In genomic region chr12:138171-138897, GRCh38 we compare ENCODE assay signal across 18 cellular contexts.
DNase-seq lines count a peak whose midpoint lies in the region; ATAC-seq and TF ChIP-seq lines count a peak whose summit lies in the region.
"Had no signal": no experiment of that assay in that cellular context is flagged by ENCODE, and none has a peak within 500 bp of the region (broad histone marks: within the 10 kb centered on the region; RNA-seq: fewer than 3 reads in every experiment).

No MANE protein-coding gene starts in this region.

- BruUV-seq in mammary epithelial cell (replicated peaks; lab: Mats Ljungman, UMichigan) = no TSS peak
- no TSS peak for BruUV-seq in Caco-2 (replicated peaks; lab: Mats Ljungman, UMichigan)

- H3K9me3 Mint-ChIP-seq in Caco-2 (ENCODE audit: unreplicated experiment) = no peaks in the 10 kb centered on the region

- no peak overlapping the region for H3K4me3 Mint-ChIP-seq in Caco-2 (ENCODE audit: unreplicated experiment)

- H3K9me3 ChIP-seq in heart right ventricle = no peaks in the 10 kb centered on the region
- no peaks in the 10 kb centered on the region for H3K9me3 ChIP-seq in mammary epithelial cell (replicated peaks; ENCODE audit: insufficient read depth, low read length)
- H3K9me3 ChIP-seq in neuronal stem cell (replicated peaks in 1 of 2; ENCODE audit: control insufficient read depth in 2 of 2, insufficient read depth in 1 of 2, low read depth in 1 of 2, low read length in 2 of 2) = peaks cover 0 to 4% of the 10 kb centered on the region in 2 donors
- no peaks in the 10 kb centered on the region for H3K9me3 ChIP-seq in vagina
- H3K9me3 ChIP-seq in Caco-2 = no peaks in the 10 kb centered on the region
- H3K9me3 ChIP-seq: gastroesophageal sphincter, HAP-1, left lung had no signal

- DNase-seq in heart right ventricle = no peak
- no peak for DNase-seq in left cardiac atrium
- no peak for DNase-seq in mammary epithelial cell
- DNase-seq in neuronal stem cell (ENCODE audit: low spot score) = no peak
- DNase-seq in vagina (ENCODE audit: extremely low spot score in 2 of 2) = no peak
- DNase-seq in hippocampal formation (lab: John Stamatoyannopoulos, UW) = no peak
- no peak for DNase-seq in Caco-2
- DNase-seq in cerebellum (ENCODE audit: low spot score) = no peak
- DNase-seq: amniotic stem cell; central memory CD4-positive, alpha-beta T cell; NCI-H1417; NCI-H526 treated with DMSO at 0.1 percent for 48 hours; stimulated activated naive CD4-positive, alpha-beta T cell; T-helper 1 cell had no signal

- intact Hi-C loops in heart right ventricle (cut with DNase I) = no loop called here
- intact Hi-C loops in left cardiac atrium (cut with DNase I) = no loop called here
- intact Hi-C loops in mammary epithelial cell (cut with micrococcal nuclease) = no loop called here
- intact Hi-C loops in vagina (cut with DNase I) = no loop called here
- intact Hi-C loops in Caco-2 (cut with micrococcal nuclease; ENCODE audit: unreplicated experiment) = no loop called here

- H3K4ac ChIP-seq in neuronal stem cell (ENCODE audit: low read length) = no peak overlapping the region

- no peaks in the 10 kb centered on the region for H3K27me3 Mint-ChIP-seq in Caco-2 (ENCODE audit: insufficient read depth, unreplicated experiment)

- CTCF ChIA-PET in mammary epithelial cell (lab: Charles Lee; ENCODE audit: low non-redundant PET) (no interaction called here), Caco-2 (lab: Charles Lee) (no interaction called here)

- peak overlapping the region; percentile 80 for H2BK12ac ChIP-seq in neuronal stem cell (ENCODE audit: low read length)

- no peaks in the 10 kb centered on the region for H3K36me3 Mint-ChIP-seq in Caco-2 (ENCODE audit: insufficient read depth, unreplicated experiment)
- H3K36me3 Mint-ChIP-seq: CD4-positive, CD25-positive, alpha-beta regulatory T cell had no signal

- dilution Hi-C loops in mammary epithelial cell (cut with HindIII; ENCODE audit: low sequenced_read_pairs) = no loop called here

- H2BK120ac ChIP-seq in neuronal stem cell (ENCODE audit: low read depth, low read length) = no peak overlapping the region

- TF ChIP-seq CTCF in heart right ventricle (IDR thresholded peaks at IDR 0.05) (no peak), mammary epithelial cell (conservative IDR thresholded peaks at IDR 0.05 in 1 of 2, IDR thresholded peaks at IDR 0.05 in 1 of 2; ENCODE audit: extremely low read depth in 1 of 2, insufficient read depth in 1 of 2, low read depth in 1 of 2, low read length in 2 of 2) (no peak), vagina (IDR thresholded peaks at IDR 0.05) (no peak), Caco-2 (IDR thresholded peaks at IDR 0.05; ENCODE audit: insufficient read depth in 1 of 2, low read depth in 1 of 2, low read length in 1 of 2, severe bottlenecking in 1 of 2, unreplicated experiment in 1 of 2) (no peak)

- H2AK5ac ChIP-seq in neuronal stem cell (ENCODE audit: low read depth, low read length) = peak overlapping the region; percentile 77

- no peak for ATAC-seq in heart right ventricle
- ATAC-seq in left cardiac atrium = no peak
- ATAC-seq: gastroesophageal sphincter had no signal

- H3K27me3 ChIP-seq in heart right ventricle (peaks cover 5 to 41% (median 31%) of the 10 kb centered on the region in 7 donors), mammary epithelial cell (ENCODE audit: insufficient read depth, low read length) (peaks cover 20% of the 10 kb centered on the region), neuronal stem cell (ENCODE audit: control insufficient read depth in 3 of 3, insufficient read depth in 3 of 3, low read depth in 1 of 3, low read length in 3 of 3) (peaks cover 0 to 46% (median 24%) of the 10 kb centered on the region in 3 experiments), vagina (no peaks in the 10 kb centered on the region), Caco-2 (replicated peaks; ENCODE audit: control insufficient read depth, insufficient read depth, low read length) (no peaks in the 10 kb centered on the region)

- H3K27ac ChIP-seq in heart right ventricle (peak overlapping the region in 1 of 10 donors; percentile 49), mammary epithelial cell (ENCODE audit: insufficient read depth, low read depth, low read length) (no peak overlapping the region), neuronal stem cell (replicated peaks; ENCODE audit: low read length) (no peak overlapping the region), vagina (no peak overlapping the region)
- H3K27ac ChIP-seq: gastroesophageal sphincter, left lung had no signal

- H3K79me1 ChIP-seq in neuronal stem cell (ENCODE audit: low read depth, low read length) = no peaks in the 10 kb centered on the region

- peak overlapping the region; percentile 57 for H3K4me2 ChIP-seq in mammary epithelial cell (ENCODE audit: insufficient read depth, low read depth, low read length)
- no peak overlapping the region for H3K4me2 ChIP-seq in neuronal stem cell (ENCODE audit: insufficient read depth, low read length, poor library complexity, severe bottlenecking)

- H2BK5ac ChIP-seq in neuronal stem cell (ENCODE audit: low read length) = no peak overlapping the region

- 76 to 78% methylated on average over 60 to 64 of the region's 64 CpGs for WGBS in heart right ventricle, 2 donors
- 55% methylated on average over 21 of the region's 64 CpGs for WGBS in mammary epithelial cell (ENCODE audit: low coverage, missing lambda C conversion rate)
- no CpG with 5 or more reads among the region's 64 CpGs for WGBS in neuronal stem cell (ENCODE audit: extremely low coverage in 2 of 2, insufficient read length in 2 of 2, insufficient replicate concordance in 1 of 2), 2 donors

- H3K4me1 ChIP-seq in heart right ventricle (peaks cover 0 to 38% (median 15%) of the 10 kb centered on the region in 9 donors), mammary epithelial cell (ENCODE audit: insufficient read depth, low read length) (peaks cover 7% of the 10 kb centered on the region), neuronal stem cell (ENCODE audit: control insufficient read depth in 2 of 2, insufficient read depth in 1 of 2, low read depth in 1 of 2, low read length in 2 of 2) (peaks cover 0 to 18% of the 10 kb centered on the region in 2 donors), vagina (peaks cover 17% of the 10 kb centered on the region), Caco-2 (peaks cover 17% of the 10 kb centered on the region)
- H3K4me1 ChIP-seq: HAP-1 had no signal

- no peak overlapping the region for H3K27ac Mint-ChIP-seq in Caco-2 (ENCODE audit: unreplicated experiment)
- H3K27ac Mint-ChIP-seq: CD4-positive, CD25-positive, alpha-beta regulatory T cell had no signal

- no peaks in the 10 kb centered on the region for H3K36me3 ChIP-seq in heart right ventricle
- H3K36me3 ChIP-seq in mammary epithelial cell (ENCODE audit: insufficient read depth, low read length) = no peaks in the 10 kb centered on the region
- H3K36me3 ChIP-seq in neuronal stem cell (replicated peaks in 1 of 2; ENCODE audit: control insufficient read depth in 2 of 2, insufficient read depth in 2 of 2, low read length in 2 of 2) = no peaks in the 10 kb centered on the region
- no peaks in the 10 kb centered on the region for H3K36me3 ChIP-seq in vagina
- H3K36me3 ChIP-seq in Caco-2 (ENCODE audit: control insufficient read depth, insufficient read depth, low read length) = no peaks in the 10 kb centered on the region
- H3K36me3 ChIP-seq: gastroesophageal sphincter, HAP-1, left lung had no signal

- H3K23ac ChIP-seq in neuronal stem cell (ENCODE audit: low read depth, low read length, poor library complexity) = peak overlapping the region; percentile 49

- peak overlapping the region; percentile 58 for H3K14ac ChIP-seq in neuronal stem cell (ENCODE audit: low read length)

- in situ Hi-C loops in mammary epithelial cell (cut with MboI; ENCODE audit: low sequenced_read_pairs in 2 of 2) = no loop called here

- peak overlapping the region; percentile 1 for H2BK15ac ChIP-seq in neuronal stem cell (ENCODE audit: low read length)

- peaks cover 26% of the 10 kb centered on the region for H3K4me1 Mint-ChIP-seq in Caco-2 (ENCODE audit: low read depth, unreplicated experiment)
- H3K4me1 Mint-ChIP-seq: CD4-positive, CD25-positive, alpha-beta regulatory T cell had no signal

- H2AFZ ChIP-seq in mammary epithelial cell (ENCODE audit: low read depth, low read length) = no peak overlapping the region
- H2AFZ ChIP-seq in neuronal stem cell (ENCODE audit: low read length) = no peak overlapping the region

- POLR2A ChIA-PET in Caco-2 (lab: Charles Lee) = no interaction called here

- H4K20me1 ChIP-seq in mammary epithelial cell (ENCODE audit: insufficient read depth, low read length) = no peaks in the 10 kb centered on the region

- H3K79me2 ChIP-seq in mammary epithelial cell (ENCODE audit: insufficient read depth, low read length) = no peaks in the 10 kb centered on the region

- H3K18ac ChIP-seq in neuronal stem cell (ENCODE audit: low read length) = peak overlapping the region; percentile 96

- H3K4me3 ChIP-seq in heart right ventricle = peak overlapping the region; percentile 19 to 61 (median 50)
- H3K4me3 ChIP-seq in mammary epithelial cell (replicated peaks in 1 of 3; ENCODE audit: insufficient read depth in 1 of 3, low read depth in 2 of 3, low read length in 3 of 3) = no peak overlapping the region
- H3K4me3 ChIP-seq in neuronal stem cell (ENCODE audit: low read length in 2 of 2) = peak overlapping the region in 1 of 2 donors; percentile 25
- H3K4me3 ChIP-seq in vagina = peak overlapping the region; percentile 46 to 48
- H3K4me3 ChIP-seq in Caco-2 (ENCODE audit: low read depth, low read length) = no peak overlapping the region
- H3K4me3 ChIP-seq: HAP-1 had no signal

- peak overlapping the region; percentile 74 for H4K8ac ChIP-seq in neuronal stem cell (ENCODE audit: low read depth, low read length)

- no peak for TF ChIP-seq POLR2A in vagina (IDR thresholded peaks at IDR 0.05)

- no peak overlapping the region for H4K91ac ChIP-seq in neuronal stem cell (ENCODE audit: low read depth, low read length, poor library complexity)

- H3K9ac ChIP-seq in mammary epithelial cell (ENCODE audit: insufficient read depth, low read length) = no peak overlapping the region
- H3K9ac ChIP-seq in neuronal stem cell (ENCODE audit: low read depth, low read length, poor library complexity) = peak overlapping the region; percentile 7

Comparison
In these comparisons a context has a peak if more than half of its experiments do, and no peak if none do; other contexts are left out.
1. H3K4me3 ChIP-seq: peak in heart right ventricle (10 of 10) and vagina (2 of 2); none in mammary epithelial cell (0 of 3) and Caco-2 (single experiment).